In genomic region chr3:125001557-125002413, GRCh38 we compare ENCODE assay signal across 1 cellular context.
TF ChIP-seq lines count a peak whose summit lies in the region.

No MANE protein-coding gene starts in this region.

TF ChIP-seq in HepG2, 621 proteins besides CTCF, POLR2A, EP300 and RAD21 (continued from another document and continues in another):
- TF ChIP-seq EEA1 (CRISPR knock-in tag; IDR thresholded peaks at IDR 0.05; ENCODE audit: borderline replicate concordance) (no peak), NFIB (CRISPR knock-in tag; IDR thresholded peaks at IDR 0.05; ENCODE audit: borderline replicate concordance) (no peak), MEIS2 (CRISPR knock-in tag; IDR thresholded peaks at IDR 0.05) (no peak), FOXA1 (IDR thresholded peaks at IDR 0.05) (no peak), FOXA1 (CRISPR knock-in tag; IDR thresholded peaks at IDR 0.05) (peak; percentile 55; the same call in 1 of the 2 replicates), ZBTB37 (CRISPR knock-in tag; IDR thresholded peaks at IDR 0.05) (no peak), CEBPB (IDR thresholded peaks at IDR 0.05; ENCODE audit: borderline replicate concordance, low read depth, low read length) (peak; percentile 94), GFI1 (CRISPR knock-in tag; IDR thresholded peaks at IDR 0.05; ENCODE audit: borderline replicate concordance) (peak; percentile 96), PCBP1 (IDR thresholded peaks at IDR 0.05; ENCODE audit: borderline replicate concordance, low read depth, low read length) (no peak), ZBTB25 (CRISPR knock-in tag; IDR thresholded peaks at IDR 0.05) (0 out of 2 replicates have a peak, but pooled peaks have one; percentile 63), HNRNPUL1 (IDR thresholded peaks at IDR 0.05; ENCODE audit: low read depth, low read length) (no peak), ZNF768 (CRISPR knock-in tag; IDR thresholded peaks at IDR 0.05) (no peak), ASH2L (IDR thresholded peaks at IDR 0.05; ENCODE audit: insufficient read length, low read depth, low read length) (no peak), IKZF4 (CRISPR knock-in tag; IDR thresholded peaks at IDR 0.05; ENCODE audit: borderline replicate concordance, low read depth, not compliant biosample characterization) (no peak), ZNF746 (CRISPR knock-in tag; IDR thresholded peaks at IDR 0.05) (peak; percentile 18; the same call in 1 of the 2 replicates), HCFC1 (IDR thresholded peaks at IDR 0.05; ENCODE audit: low read depth, low read length) (no peak), KAT8 (CRISPR knock-in tag; IDR thresholded peaks at IDR 0.05) (peak; percentile 63), ZNF253 (CRISPR knock-in tag; IDR thresholded peaks at IDR 0.05; ENCODE audit: borderline replicate concordance) (no peak), ATF6 (CRISPR knock-in tag; conservative IDR thresholded peaks at IDR 0.05) (no peak), ZKSCAN5 (CRISPR knock-in tag; IDR thresholded peaks at IDR 0.05) (no peak), SOX5 (CRISPR knock-in tag; IDR thresholded peaks at IDR 0.05; ENCODE audit: borderline replicate concordance) (peak; percentile 89), PRMT3 (CRISPR knock-in tag; IDR thresholded peaks at IDR 0.05; ENCODE audit: borderline replicate concordance, low read depth) (no peak), CENPBD1 (CRISPR knock-in tag; IDR thresholded peaks at IDR 0.05; ENCODE audit: borderline replicate concordance, low read depth) (no peak), ZC3H13 (CRISPR knock-in tag; IDR thresholded peaks at IDR 0.05) (0 out of 2 replicates have a peak, but pooled peaks have one; percentile 47), TEF (CRISPR knock-in tag; IDR thresholded peaks at IDR 0.05) (no peak), NR2F1 (CRISPR knock-in tag; IDR thresholded peaks at IDR 0.05) (peak; percentile 92 to 98), NFE2L1 (CRISPR knock-in tag; IDR thresholded peaks at IDR 0.05; ENCODE audit: borderline replicate concordance) (no peak), ZNF512B (CRISPR knock-in tag; IDR thresholded peaks at IDR 0.05; ENCODE audit: borderline replicate concordance) (no peak), ZNF772 (CRISPR knock-in tag; IDR thresholded peaks at IDR 0.05) (peak; percentile 72; the same call in 1 of the 2 replicates), TBL1XR1 (IDR thresholded peaks at IDR 0.05; ENCODE audit: borderline replicate concordance, low read length, partially characterized antibody) (no peak), MED8 (CRISPR knock-in tag; IDR thresholded peaks at IDR 0.05; ENCODE audit: insufficient replicate concordance) (peak; percentile 83), MTF2 (CRISPR knock-in tag; IDR thresholded peaks at IDR 0.05; ENCODE audit: borderline replicate concordance) (no peak), ZNF770 (CRISPR knock-in tag; IDR thresholded peaks at IDR 0.05) (peak; percentile 68), CENPT (CRISPR knock-in tag; IDR thresholded peaks at IDR 0.05; ENCODE audit: low read depth) (no peak), E2F1 (CRISPR knock-in tag; IDR thresholded peaks at IDR 0.05) (no peak), ZNF3 (CRISPR knock-in tag; IDR thresholded peaks at IDR 0.05) (no peak), CAMTA2 (CRISPR knock-in tag; IDR thresholded peaks at IDR 0.05; ENCODE audit: borderline replicate concordance) (0 out of 2 replicates have a peak, but pooled peaks have one; percentile 65), IRF1 (CRISPR knock-in tag; IDR thresholded peaks at IDR 0.05; ENCODE audit: low read depth) (no peak), FOXO1 (CRISPR knock-in tag; IDR thresholded peaks at IDR 0.05) (peak; percentile 96), DMTF1 (CRISPR knock-in tag; IDR thresholded peaks at IDR 0.05) (no peak), MXD4 (CRISPR knock-in tag; IDR thresholded peaks at IDR 0.05) (peak; percentile 75), ZNF275 (CRISPR knock-in tag; IDR thresholded peaks at IDR 0.05; ENCODE audit: borderline replicate concordance) (peak; percentile 70; the same call in 1 of the 2 replicates), TOE1 (CRISPR knock-in tag; IDR thresholded peaks at IDR 0.05) (no peak), ZNF446 (CRISPR knock-in tag; IDR thresholded peaks at IDR 0.05) (no peak), ZNF24 (IDR thresholded peaks at IDR 0.05) (no peak)
